ENCODE assay signal across 1 cellular context in genomic region chr10:13121500-13121854, GRCh38.
TF ChIP-seq lines count a peak whose summit lies in the region.

No MANE protein-coding gene starts in this region.

TF ChIP-seq in HepG2, 621 proteins besides CTCF, POLR2A, EP300 and RAD21:
- no peak for TF ChIP-seq ZBTB1 (CRISPR knock-in tag; IDR thresholded peaks at IDR 0.05; ENCODE audit: borderline replicate concordance)
- no peak for TF ChIP-seq WIZ (CRISPR knock-in tag; IDR thresholded peaks at IDR 0.05)
- no peak for TF ChIP-seq DR1 (CRISPR knock-in tag; IDR thresholded peaks at IDR 0.05)
- no peak for TF ChIP-seq ELF4 (CRISPR knock-in tag; IDR thresholded peaks at IDR 0.05; ENCODE audit: borderline replicate concordance)
- TF ChIP-seq PHF5A (CRISPR knock-in tag; IDR thresholded peaks at IDR 0.05; ENCODE audit: low read depth, unreplicated experiment): no peak
TF ChIP-seq in HepG2: peak in this region for 0.
